Comparison of ENCODE assay signal across 26 cellular contexts in the genomic region with DNA sequence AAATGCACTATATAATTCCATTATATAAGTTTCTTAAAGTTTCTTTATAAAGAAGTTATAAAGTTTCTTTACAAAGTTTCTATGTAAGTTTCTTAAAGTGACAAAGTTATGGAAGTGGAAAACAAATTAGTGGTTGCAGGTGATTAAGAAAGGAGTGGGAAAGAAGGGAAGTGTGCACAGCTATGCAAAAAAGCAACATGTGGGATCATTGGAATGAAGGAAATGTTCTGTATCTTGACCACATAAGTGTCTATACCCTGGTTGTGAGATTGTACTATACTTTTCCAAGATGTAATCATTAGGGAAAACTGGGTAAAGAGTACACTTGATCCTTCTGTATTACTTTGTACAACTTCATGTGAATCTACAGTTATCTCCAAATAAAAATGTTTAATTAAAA.
"Had no signal": no experiment of that assay in that cellular context is flagged by ENCODE, and none has a peak within 500 bp of the region (broad histone marks: within the 10 kb centered on the region; RNA-seq: fewer than 3 reads in every experiment).

No MANE protein-coding gene starts in this region.

- H3K9me3 Mint-ChIP-seq: endodermal cell, mesothelial cell of epicardium, nephron progenitor cell had no signal

- H3K4me1 Mint-ChIP-seq: activated CD4-positive, alpha-beta T cell treated with anti-CD3 and anti-CD28 coated beads for 36 hours; activated CD8-positive, alpha-beta memory T cell treated with anti-CD3 and anti-CD28 coated beads, Interleukin-2, amount 10 ng/mL, durations not matched to agents 7 days and 5 days; activated naive CD4-positive, alpha-beta T cell treated with anti-CD3 and anti-CD28 coated beads, Interleukin-2, amount 50 U/mL, for 24 hours; activated naive CD8-positive, alpha-beta T cell treated with anti-CD3 and anti-CD28 coated beads, Interleukin-2, amount 50 U/mL, for 24 hours; endodermal cell; naive B cell; nephron progenitor cell had no signal

- H3K79me2 ChIP-seq: hepatocyte had no signal

- DNase-seq: activated CD4-positive, alpha-beta T cell treated with anti-CD3 and anti-CD28 coated beads for 36 hours; activated CD4-positive, CD25-positive, alpha-beta regulatory T cell; activated CD8-positive, alpha-beta memory T cell treated with anti-CD3 and anti-CD28 coated beads, Interleukin-2, amount 10 ng/mL, durations not matched to agents 7 days and 5 days; activated CD8-positive, alpha-beta T cell treated with anti-CD3 and anti-CD28 coated beads, Interleukin-2, amount 10 ng/mL, durations not matched to agents 7 days and 5 days; activated naive CD8-positive, alpha-beta T cell treated with anti-CD3 and anti-CD28 coated beads, Interleukin-2, amount 50 U/mL, for 24 hours; activated T-cell treated with anti-CD3 and anti-CD28 coated beads, Interleukin-2, amount 50 U/mL, for 48 hours; anterior cingulate cortex; caudate nucleus; endodermal cell; left colon; naive B cell; nephron progenitor cell; pancreas; sigmoid colon; stimulated activated naive CD4-positive, alpha-beta T cell treated with Interleukin-2 at 50 U/mL for 16 hours; T-helper 1 cell had no signal

- H3K9me3 ChIP-seq: neutrophil, pancreas, prostate gland, sigmoid colon, tibial nerve had no signal

- H3K27ac Mint-ChIP-seq: activated CD4-positive, alpha-beta T cell treated with anti-CD3 and anti-CD28 coated beads for 36 hours; activated CD8-positive, alpha-beta memory T cell treated with anti-CD3 and anti-CD28 coated beads, Interleukin-2, amount 10 ng/mL, durations not matched to agents 7 days and 5 days; activated CD8-positive, alpha-beta T cell treated with anti-CD3 and anti-CD28 coated beads, Interleukin-2, amount 10 ng/mL, durations not matched to agents 7 days and 5 days; activated naive CD4-positive, alpha-beta T cell treated with anti-CD3 and anti-CD28 coated beads, Interleukin-2, amount 50 U/mL, for 24 hours; activated naive CD8-positive, alpha-beta T cell treated with anti-CD3 and anti-CD28 coated beads, Interleukin-2, amount 50 U/mL, for 24 hours; activated T-helper 2 cell treated with anti-CD3 and anti-CD28 coated beads, Interferon-gamma antibody, Interleukin-2, Interleukin-4, amounts not matched to agents 10 μg/mL and 5 μg/mL and 100 μg/mL, durations not matched to agents 14 hours and 24 hours and 36 hours; endodermal cell; mesothelial cell of epicardium; naive B cell; nephron progenitor cell; T-helper 2 cell treated with Interferon-gamma antibody and Interleukin-4, amounts not matched to agents 5 μg/mL and 100 μg/mL, for 36 hours had no signal

- H3K36me3 ChIP-seq: neutrophil, pancreas, prostate gland, sigmoid colon, tibial nerve had no signal

- FAIRE-seq: frontal cortex, keratinocyte, pancreas had no signal

- H3K4me2 ChIP-seq: hepatocyte had no signal

- H3K27me3 ChIP-seq: hepatocyte, neutrophil, pancreas, sigmoid colon, tibial nerve had no signal

- H3K27me3 Mint-ChIP-seq: activated CD4-positive, alpha-beta T cell treated with anti-CD3 and anti-CD28 coated beads for 36 hours; activated CD8-positive, alpha-beta memory T cell treated with anti-CD3 and anti-CD28 coated beads, Interleukin-2, amount 10 ng/mL, durations not matched to agents 7 days and 5 days; activated naive CD4-positive, alpha-beta T cell treated with anti-CD3 and anti-CD28 coated beads, Interleukin-2, amount 50 U/mL, for 24 hours; activated naive CD8-positive, alpha-beta T cell treated with anti-CD3 and anti-CD28 coated beads, Interleukin-2, amount 50 U/mL, for 24 hours; naive B cell had no signal

- H3K27ac ChIP-seq: hepatocyte, neutrophil, pancreas, prostate gland, sigmoid colon, tibial nerve had no signal

- H2AFZ ChIP-seq: hepatocyte had no signal

- H3K4me3 Mint-ChIP-seq: activated CD4-positive, alpha-beta T cell treated with anti-CD3 and anti-CD28 coated beads for 36 hours; activated CD8-positive, alpha-beta memory T cell treated with anti-CD3 and anti-CD28 coated beads, Interleukin-2, amount 10 ng/mL, durations not matched to agents 7 days and 5 days; activated CD8-positive, alpha-beta T cell treated with anti-CD3 and anti-CD28 coated beads, Interleukin-2, amount 10 ng/mL, durations not matched to agents 7 days and 5 days; activated naive CD4-positive, alpha-beta T cell treated with anti-CD3 and anti-CD28 coated beads, Interleukin-2, amount 50 U/mL, for 24 hours; activated naive CD8-positive, alpha-beta T cell treated with anti-CD3 and anti-CD28 coated beads, Interleukin-2, amount 50 U/mL, for 24 hours; endodermal cell; mesothelial cell of epicardium; naive B cell; nephron progenitor cell; T-helper 2 cell treated with Interferon-gamma antibody and Interleukin-4, amounts not matched to agents 5 μg/mL and 100 μg/mL, for 36 hours had no signal

- H3K4me1 ChIP-seq: pancreas, prostate gland, sigmoid colon, tibial nerve had no signal

- H3K36me3 Mint-ChIP-seq: activated CD8-positive, alpha-beta memory T cell treated with anti-CD3 and anti-CD28 coated beads, Interleukin-2, amount 10 ng/mL, durations not matched to agents 7 days and 5 days; activated naive CD4-positive, alpha-beta T cell treated with anti-CD3 and anti-CD28 coated beads, Interleukin-2, amount 50 U/mL, for 24 hours; mesothelial cell of epicardium; naive B cell had no signal

- H3K4me3 ChIP-seq: hepatocyte, pancreas, prostate gland, sigmoid colon, tibial nerve had no signal
